ENCODE assay signal across 22 cellular contexts in the genomic region with DNA sequence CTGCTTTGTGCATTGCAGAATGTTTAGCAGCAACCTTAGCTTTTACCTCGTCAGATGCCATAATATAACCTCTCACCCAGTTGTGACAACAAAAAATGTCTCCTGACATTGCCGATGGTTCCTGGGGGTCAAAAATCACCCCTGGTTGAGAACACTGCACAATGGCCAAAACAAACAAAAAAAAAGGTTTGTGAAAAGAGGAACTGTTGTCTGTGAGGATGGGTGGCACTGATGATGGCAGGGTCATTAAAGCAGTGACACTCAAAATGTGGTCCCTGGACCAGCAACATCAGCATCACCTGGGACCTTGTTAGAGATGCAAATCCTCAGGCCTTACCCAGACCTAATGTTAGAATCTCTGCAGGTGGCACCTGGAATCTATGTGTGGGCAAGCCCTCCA. TPM values are rescaled to one million over a fixed set of nuclear protein-coding genes. Genes with fewer than 3 reads are reported as not detected.
DNase-seq lines count a peak whose midpoint lies in the region; ATAC-seq, FAIRE-seq and TF ChIP-seq lines count a peak whose summit lies in the region.
"Had no signal": no experiment of that assay in that cellular context is flagged by ENCODE, and none has a peak within 500 bp of the region (broad histone marks: within the 10 kb centered on the region; RNA-seq: fewer than 3 reads in every experiment).

No MANE protein-coding gene starts in this region.

- no peak for TF ChIP-seq RAD21 in GM12878 (IDR thresholded peaks at IDR 0.05; ENCODE audit: insufficient read depth, low read depth, low read length)

- H3K4me1 Mint-ChIP-seq in memory B cell = peaks cover 10% of the 10 kb centered on the region
- peaks cover 6 to 14% of the 10 kb centered on the region in 2 donors for H3K4me1 Mint-ChIP-seq in stimulated activated naive B cell treated with anti-CD40 and anti-IgM and Interleukin-4, amounts not matched to agents 10 μg/mL and 1 μg/mL and 100 μg/mL, for 72 hours
- H3K4me1 Mint-ChIP-seq in CD4-positive, alpha-beta memory T cell = no peaks in the 10 kb centered on the region
- H3K4me1 Mint-ChIP-seq: CD4-positive, CD25-positive, alpha-beta regulatory T cell; CD8-positive, alpha-beta memory T cell; GM23338 had no signal

- no peaks in the 10 kb centered on the region for H3K9me2 ChIP-seq in OCI-LY7 (ENCODE audit: insufficient read depth, low read length)

- no peak for FAIRE-seq in GM12891 (lab: Jason Lieb, UNC)
- no peak for FAIRE-seq in GM12878 (lab: Jason Lieb, UNC)
- FAIRE-seq: A204.1, D721Med, GM19239 had no signal

- H3K36me3 ChIP-seq in OCI-LY7 (ENCODE audit: insufficient read depth, low read length) (no peaks in the 10 kb centered on the region), GM12878 (ENCODE audit: control insufficient read depth in 2 of 2, insufficient read depth in 2 of 2, low read length in 1 of 2) (no peaks in the 10 kb centered on the region)
- no peaks in the 10 kb centered on the region for H3K36me3 ChIP-seq in CD4-positive, alpha-beta memory T cell (ENCODE audit: insufficient read depth, low read length)
- H3K36me3 ChIP-seq: BLaER1 had no signal

- in situ Hi-C loops in GM12878 (cut with MboI) = no loop called here

- peaks cover 55% of the 10 kb centered on the region for H3K4me1 ChIP-seq in OCI-LY7 (ENCODE audit: insufficient read depth, low read length, poor library complexity, severe bottlenecking)
- H3K4me1 ChIP-seq in GM12878 (ENCODE audit: control insufficient read depth, insufficient read depth, low read length) = 0 out of 2 replicates have a peak, but pooled peaks cover 3% of the 10 kb centered on the region
- no peaks in the 10 kb centered on the region for H3K4me1 ChIP-seq in CD4-positive, alpha-beta memory T cell (ENCODE audit: insufficient read depth, low read length)
- H3K4me1 ChIP-seq: BLaER1 had no signal

- POLR2A ChIA-PET in OCI-LY7 (lab: Charles Lee) = interaction anchor here (0.7 to 4.4 kb wide), 6 partner anchors 9 to 238 kb away, joined by 3 to 32 read pairs (median 6); partner anchors contain the start of gene METAP2
- POLR2A ChIA-PET in GM12878 (lab: Charles Lee) = no interaction called here
- POLR2A ChIA-PET in CD4-positive, alpha-beta memory T cell (lab: Charles Lee; ENCODE audit: partially characterized antibody) = no interaction called here

- H3K4me3 ChIP-seq in OCI-LY7 (ENCODE audit: low read depth, low read length, poor library complexity, severe bottlenecking) = peak overlapping the region; percentile 14
- H3K4me3 ChIP-seq in GM12878 = no peak overlapping the region
- H3K4me3 ChIP-seq in CD4-positive, alpha-beta memory T cell (ENCODE audit: low read length in 2 of 2) = no peak overlapping the region
- H3K4me3 ChIP-seq: BLaER1, GM23338 had no signal

- TF ChIP-seq POLR2A in GM12891 (IDR thresholded peaks at IDR 0.05; ENCODE audit: low read depth, low read length) (no peak), GM12878 (IDR thresholded peaks at IDR 0.05; ENCODE audit: low read depth, low read length) (no peak)

- RAD21 ChIA-PET in GM12878 (lab: Charles Lee; ENCODE audit: unreplicated experiment) = no interaction called here

- no peak for TF ChIP-seq EP300 in GM12878 (IDR thresholded peaks at IDR 0.05; ENCODE audit: borderline replicate concordance in 1 of 2, control insufficient read depth in 1 of 2, low read depth in 2 of 2, low read length in 2 of 2)

- ATAC-seq in GM12878 = no peak
- ATAC-seq in memory B cell (ENCODE audit: low read depth) = peak; percentile 53
- no peak for ATAC-seq in HG02884 (IDR thresholded peaks at IDR 0.05; ENCODE audit: unreplicated experiment)
- ATAC-seq in stimulated activated naive B cell treated with anti-CD40 and anti-IgM and Interleukin-4, amounts not matched to agents 10 μg/mL and 1 μg/mL and 100 μg/mL, for 72 hours (replicated peaks) = no peak
- ATAC-seq: GM23338, HCT116 had no signal

- H3K27ac ChIP-seq in OCI-LY7 (ENCODE audit: low read depth, low read length, poor library complexity, severe bottlenecking) (peak overlapping the region; percentile 93), GM12878 (ENCODE audit: control insufficient read depth, insufficient read depth) (no peak overlapping the region)
- no peak overlapping the region for H3K27ac ChIP-seq in CD4-positive, alpha-beta memory T cell (ENCODE audit: low read depth, low read length)
- H3K27ac ChIP-seq: BLaER1, C4-2B had no signal

- WGBS in GM12878 (ENCODE audit: insufficient coverage, insufficient replicate concordance, low lambda C conversion rate, missing lambda C conversion rate) = 0% methylated on average over 2 of the region's 2 CpGs

- H3K27me3 Mint-ChIP-seq in memory B cell = no peaks in the 10 kb centered on the region
- peaks cover 0 to 4% of the 10 kb centered on the region in 2 donors for H3K27me3 Mint-ChIP-seq in stimulated activated naive B cell treated with anti-CD40 and anti-IgM and Interleukin-4, amounts not matched to agents 10 μg/mL and 1 μg/mL and 100 μg/mL, for 72 hours
- H3K27me3 Mint-ChIP-seq in CD4-positive, alpha-beta memory T cell = peaks cover 0 to 3% of the 10 kb centered on the region in 2 donors
- H3K27me3 Mint-ChIP-seq: B cell had no signal

- H3K9me3 ChIP-seq in OCI-LY7 (ENCODE audit: low read length) = no peaks in the 10 kb centered on the region
- no peaks in the 10 kb centered on the region for H3K9me3 ChIP-seq in GM12878 (replicated peaks; ENCODE audit: control insufficient read depth, insufficient read depth, low read length)
- no peaks in the 10 kb centered on the region for H3K9me3 ChIP-seq in CD4-positive, alpha-beta memory T cell (ENCODE audit: control insufficient read depth in 1 of 2, low read length in 2 of 2)
- H3K9me3 ChIP-seq: BLaER1 had no signal

- no peaks in the 10 kb centered on the region for H3K9me3 Mint-ChIP-seq in memory B cell
- no peaks in the 10 kb centered on the region for H3K9me3 Mint-ChIP-seq in stimulated activated naive B cell treated with anti-CD40 and anti-IgM and Interleukin-4, amounts not matched to agents 10 μg/mL and 1 μg/mL and 100 μg/mL, for 72 hours
- no peaks in the 10 kb centered on the region for H3K9me3 Mint-ChIP-seq in CD4-positive, alpha-beta memory T cell
- H3K9me3 Mint-ChIP-seq: CD4-positive, CD25-positive, alpha-beta regulatory T cell; CD8-positive, alpha-beta memory T cell; GM23338; H9 had no signal

- peak overlapping the region; percentile 45 for H3K4me2 ChIP-seq in OCI-LY7 (ENCODE audit: low read length)
- H3K4me2 ChIP-seq in GM12878 (ENCODE audit: control insufficient read depth, insufficient read depth) = no peak overlapping the region
- H3K4me2 ChIP-seq: BLaER1, GM23338 had no signal

- TF ChIP-seq CTCF in OCI-LY7 (conservative IDR thresholded peaks at IDR 0.05; ENCODE audit: low read length) = no peak
- TF ChIP-seq CTCF in GM12878 (IDR thresholded peaks at IDR 0.05 in 2 of 3, conservative IDR thresholded peaks at IDR 0.05 in 1 of 3; ENCODE audit: control insufficient read depth in 2 of 3, extremely low read depth in 1 of 3, insufficient read depth in 1 of 3, low read depth in 3 of 3, low read length in 3 of 3) = no peak

- SMC1A ChIA-PET in GM12878 (lab: Charles Lee; ENCODE audit: uncharacterized antibody, unreplicated experiment) = no interaction called here

- CTCF ChIA-PET in OCI-LY7 (lab: Charles Lee; ENCODE audit: unreplicated experiment) (no interaction called here), GM12878 (lab: Yijun Ruan, JAX) (no interaction called here)
- CTCF ChIA-PET in CD4-positive, alpha-beta memory T cell (lab: Charles Lee; ENCODE audit: partially characterized antibody) = no interaction called here

- H3K4me3 Mint-ChIP-seq in memory B cell = no peak overlapping the region
- no peak overlapping the region for H3K4me3 Mint-ChIP-seq in stimulated activated naive B cell treated with anti-CD40 and anti-IgM and Interleukin-4, amounts not matched to agents 10 μg/mL and 1 μg/mL and 100 μg/mL, for 72 hours
- no peak overlapping the region for H3K4me3 Mint-ChIP-seq in CD4-positive, alpha-beta memory T cell
- H3K4me3 Mint-ChIP-seq: B cell; CD4-positive, CD25-positive, alpha-beta regulatory T cell; CD8-positive, alpha-beta memory T cell; GM23338; H9 had no signal

- H3K36me3 Mint-ChIP-seq in memory B cell = no peaks in the 10 kb centered on the region
- H3K36me3 Mint-ChIP-seq in stimulated activated naive B cell treated with anti-CD40 and anti-IgM and Interleukin-4, amounts not matched to agents 10 μg/mL and 1 μg/mL and 100 μg/mL, for 72 hours = no peaks in the 10 kb centered on the region
- H3K36me3 Mint-ChIP-seq in CD4-positive, alpha-beta memory T cell = no peaks in the 10 kb centered on the region
- H3K36me3 Mint-ChIP-seq: CD4-positive, CD25-positive, alpha-beta regulatory T cell; CD8-positive, alpha-beta memory T cell had no signal

- H3K79me2 ChIP-seq in OCI-LY7 (ENCODE audit: insufficient read depth, low read depth, low read length) (no peaks in the 10 kb centered on the region), GM12878 (ENCODE audit: control insufficient read depth, insufficient read depth, low read length) (no peaks in the 10 kb centered on the region)

- H3K27ac Mint-ChIP-seq in memory B cell = no peak overlapping the region
- no peak overlapping the region for H3K27ac Mint-ChIP-seq in stimulated activated naive B cell treated with anti-CD40 and anti-IgM and Interleukin-4, amounts not matched to agents 10 μg/mL and 1 μg/mL and 100 μg/mL, for 72 hours
- H3K27ac Mint-ChIP-seq in CD4-positive, alpha-beta memory T cell = no peak overlapping the region
- H3K27ac Mint-ChIP-seq: CD4-positive, CD25-positive, alpha-beta regulatory T cell; CD8-positive, alpha-beta memory T cell; GM23338; H9 had no signal

- no peaks in the 10 kb centered on the region for H3K27me3 ChIP-seq in GM12878 (replicated peaks in 1 of 2; ENCODE audit: control insufficient read depth in 2 of 2, insufficient read depth in 2 of 2, low read length in 1 of 2)
- no peaks in the 10 kb centered on the region for H3K27me3 ChIP-seq in CD4-positive, alpha-beta memory T cell (ENCODE audit: insufficient read depth, low read length)
- H3K27me3 ChIP-seq: BLaER1 had no signal

- no peak overlapping the region for H3K9ac ChIP-seq in GM12878 (ENCODE audit: control insufficient read depth, insufficient read depth, low read length)
- H3K9ac ChIP-seq: BLaER1 had no signal

- no peaks in the 10 kb centered on the region for H4K20me1 ChIP-seq in OCI-LY7 (ENCODE audit: insufficient read depth, low read length)
- H4K20me1 ChIP-seq in GM12878 (ENCODE audit: control insufficient read depth, insufficient read depth) = no peaks in the 10 kb centered on the region
- H4K20me1 ChIP-seq: BLaER1 had no signal

- intact Hi-C loops in OCI-LY7 (cut with micrococcal nuclease; ENCODE audit: unreplicated experiment) = no loop called here
- intact Hi-C loops in GM12878 (cut with micrococcal nuclease; ENCODE audit: unreplicated experiment) = no loop called here
- intact Hi-C loops in CD4-positive, alpha-beta memory T cell (cut with micrococcal nuclease) = no loop called here

- DNase-seq in GM12891 (ENCODE audit: insufficient read length, low spot score) (no peak), OCI-LY7 (ENCODE audit: low spot score) (peak; percentile 85), GM12878 (ENCODE audit: low read depth, low spot score) (no peak), memory B cell (ENCODE audit: low spot score in 2 of 2) (no peak)
- DNase-seq in stimulated activated naive B cell treated with anti-CD40 and anti-IgM and Interleukin-4, amounts not matched to agents 10 μg/mL and 1 μg/mL and 100 μg/mL, for 72 hours = no peak
- DNase-seq in CD4-positive, alpha-beta memory T cell = no peak
- no peak for DNase-seq in activated effector memory CD4-positive, alpha-beta T cell treated with anti-CD3 and anti-CD28 coated beads, Interleukin-2, amount 50 U/mL, for 16 hours
- DNase-seq: CD4-positive, CD25-positive, alpha-beta regulatory T cell; CD8-positive, alpha-beta memory T cell; DMS 273 treated with DMSO at 0.1 percent for 48 hours; DMS79; GF-D8; H9 had no signal

- H2AFZ ChIP-seq in OCI-LY7 (ENCODE audit: low read length) = peak overlapping the region; percentile 82
- H2AFZ ChIP-seq in GM12878 (ENCODE audit: control insufficient read depth, low read depth, low read length) = no peak overlapping the region
- H2AFZ ChIP-seq: GM23338 had no signal

- no TSS peak for BruUV-seq in OCI-LY7 (replicated peaks; lab: Mats Ljungman, UMichigan)
- BruUV-seq in GM12878 (replicated peaks; lab: Mats Ljungman, UMichigan) = no TSS peak

RNA-seq across cellular contexts. Expression of gene METAP2, which starts 36.4 kb away (rescaled TPM):
- 80.5 TPM for polyA plus RNA-seq in GM12891 (2012; ENCODE audit: low read depth, missing spikeins)
- total RNA-seq in OCI-LY7 (2014; rRNA removed; shearing (Covaris generic)) = 90.3 and 102 TPM in 2 replicates
- 152 and 177 TPM in 2 replicates for total RNA-seq in OCI-LY7 (2022)
- 62.9 and 87.7 TPM in 2 replicates for total RNA-seq in GM12878 (2013; cell fraction: nucleolus; rRNA removed)
- 64.4 and 77.7 TPM in 2 replicates for total RNA-seq in GM12878 (2014; rRNA removed)
- total RNA-seq in GM12878 (2014; rRNA removed; fragmentation: Illumina TruSeq; extraction: Trizol) = 123 and 125 TPM in 2 replicates
- total RNA-seq in GM12878 (2021) = 73.4 and 79.6 TPM in 2 replicates
- polyA plus RNA-seq in GM12878 (2011; ENCODE audit: low read depth) = 57.3 TPM
- polyA plus RNA-seq in GM12878 (2011; rRNA removed) = 97.7 and 152 TPM in 2 replicates
- polyA plus RNA-seq in GM12878 (2011; cell fraction: cytosol; rRNA removed) = 35.6 and 35.9 TPM in 2 replicates
- 21.2 and 26.7 TPM in 2 replicates for polyA plus RNA-seq in GM12878 (2011; cell fraction: nucleus; rRNA removed)
- polyA plus RNA-seq in GM12878 (2012) = 71.0 and 78.0 TPM in 2 replicates
- 132 and 152 TPM in 2 replicates for polyA plus RNA-seq in GM12878 (2014; fragmentation: Illumina TruSeq; extraction: Trizol)
- 10 to 100 TPM; 50.7 to 83.6 TPM for polyA plus RNA-seq in GM12878 (2014; fragmentation: Nextera tagmentation; extraction: Ambion mirVana)
- 57.7 and 68.2 TPM in 2 replicates for polyA plus RNA-seq in GM12878 (2014; rRNA removed)
- 10 to 100 TPM; 58.4 to 59.2 TPM for polyA plus RNA-seq in GM12878 (2016; fragmentation: Nextera tagmentation; extraction: Ambion mirVana)
- polyA minus RNA-seq in GM12878 (2011; rRNA and poly(A)+ RNA removed) = 27.0 and 49.3 TPM in 2 replicates
- polyA minus RNA-seq in GM12878 (2011; cell fraction: cytosol; rRNA and poly(A)+ RNA removed) = 15.2 and 16.5 TPM in 2 replicates
- 5.8 and 27.1 TPM in 2 replicates for polyA minus RNA-seq in GM12878 (2011; cell fraction: nucleus; rRNA and poly(A)+ RNA removed)
- 10 to 100 TPM; 50.7 to 52.7 TPM for total RNA-seq in CD4-positive, alpha-beta memory T cell
- polyA plus RNA-seq in CD4-positive, alpha-beta memory T cell = 10 to 100 TPM; 39.6 to 45.0 TPM
